Comparison of ENCODE assay signal across 1 cellular context in the genomic region with DNA sequence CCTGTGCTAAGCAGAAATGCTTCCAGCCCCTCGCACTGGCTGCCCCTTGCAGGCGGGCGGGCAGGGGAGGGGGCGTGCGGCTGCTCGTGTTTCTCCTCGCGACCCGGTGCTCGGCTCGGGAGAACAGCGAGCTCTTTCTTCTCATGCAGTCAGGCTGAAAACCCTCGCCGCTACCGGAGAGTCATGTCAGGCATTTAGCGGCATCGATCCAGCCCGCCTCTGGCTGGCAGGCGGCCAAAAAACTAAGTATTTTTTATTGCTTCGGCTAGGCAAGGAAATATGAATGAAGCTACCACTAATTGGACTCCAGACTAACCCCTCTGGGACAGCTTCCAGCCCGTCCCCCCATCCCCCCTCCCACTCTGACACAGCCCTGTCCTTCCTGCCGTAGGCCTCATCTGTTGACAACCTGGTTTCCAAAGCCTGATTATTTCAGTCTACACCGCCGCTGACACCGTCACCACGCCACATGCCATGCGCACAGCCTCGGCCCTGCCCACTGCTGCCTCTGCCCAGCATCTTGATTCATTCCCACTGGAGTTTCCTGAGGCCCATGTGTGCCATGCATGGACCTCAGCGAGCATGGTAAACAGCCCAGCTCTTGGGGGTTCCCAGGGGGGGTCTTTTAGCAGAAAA.
TF ChIP-seq lines count a peak whose summit lies in the region.

No MANE protein-coding gene starts in this region.

TF ChIP-seq in GM23338, 12 proteins besides CTCF, POLR2A, EP300 and RAD21 (continued from another document):
- no peak for TF ChIP-seq ZNF462 (CRISPR knock-in tag; IDR thresholded peaks at IDR 0.05)
